35 cellular contexts compared by ENCODE assay signal in the genomic region with DNA sequence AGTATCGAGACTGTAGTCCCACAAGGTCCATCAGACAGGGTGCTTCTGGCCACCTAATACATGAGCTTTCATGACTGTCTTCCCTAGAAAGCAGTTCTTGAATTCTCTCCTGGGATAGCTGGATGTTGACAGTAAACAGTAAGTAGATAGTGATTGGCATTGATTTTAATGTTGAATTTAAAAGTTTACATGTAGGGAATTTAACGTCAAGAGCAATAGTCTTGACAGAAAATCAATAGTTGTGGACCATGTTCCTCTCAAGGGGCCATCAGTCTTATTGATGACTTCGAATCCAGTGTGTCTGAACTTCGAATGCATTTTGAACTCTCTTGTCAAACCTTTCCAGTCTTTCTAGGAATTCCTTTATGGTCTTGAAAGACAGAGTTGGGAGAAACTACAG.
"Had no signal": no experiment of that assay in that cellular context is flagged by ENCODE, and none has a peak within 500 bp of the region (broad histone marks: within the 10 kb centered on the region; RNA-seq: fewer than 3 reads in every experiment).

No MANE protein-coding gene starts in this region.

- DNase-seq: Karpas-422, Kasumi-1, MG63, MM.1S, MV-4-11, NCI-H1048, NCI-H1092, NCI-H1092 treated with DMSO at 0.1 percent for 48 hours, NCI-H1105, NCI-H1105 treated with DMSO at 0.1 percent for 48 hours, NCI-H1417, NCI-H1417 treated with DMSO at 0.1 percent for 48 hours, NCI-H1436, NCI-H1436 treated with DMSO at 0.1 percent for 48 hours, NCI-H146, NCI-H1694, NCI-H1694 treated with DMSO at 0.1 percent for 48 hours, NCI-H187, NCI-H187 treated with DMSO at 0.1 percent for 48 hours, NCI-H1930, NCI-H2029, NCI-H2029 treated with DMSO at 0.1 percent for 48 hours, NCI-H2081, NCI-H2081 treated with DMSO at 0.1 percent for 48 hours, NCI-H2107, NCI-H2171, NCI-H2171 treated with DMSO at 0.1 percent for 48 hours, NCI-H2227 treated with DMSO at 0.1 percent for 48 hours, NCI-H226, NCI-H345, NCI-H446, NCI-H446 treated with DMSO at 0.1 percent for 48 hours, NCI-H510A, NCI-H510A treated with DMSO at 0.1 percent for 48 hours, NCI-H524 had no signal

- H3K9me3 ChIP-seq: MG63 had no signal

- H3K27me3 ChIP-seq: MG63 had no signal

- H3K4me3 ChIP-seq: MG63 had no signal
